ENCODE assay signal across 30 cellular contexts in genomic region chr18:47999801-48000248, GRCh38.
DNase-seq lines count a peak whose midpoint lies in the region; ATAC-seq, FAIRE-seq and TF ChIP-seq lines count a peak whose summit lies in the region.
"Had no signal": no experiment of that assay in that cellular context is flagged by ENCODE, and none has a peak within 500 bp of the region (broad histone marks: within the 10 kb centered on the region; RNA-seq: fewer than 3 reads in every experiment).

No MANE protein-coding gene starts in this region.

- no peak for TF ChIP-seq EP300 in A549 (IDR thresholded peaks at IDR 0.05)
- no peak for TF ChIP-seq EP300 in H1 (IDR thresholded peaks at IDR 0.05; ENCODE audit: borderline replicate concordance in 1 of 2, low read depth in 2 of 2, low read length in 2 of 2)

- no peak overlapping the region for H3K4ac ChIP-seq in H1 (replicated peaks; ENCODE audit: insufficient read length, low read depth, low read length)

- no peak overlapping the region for H3K23ac ChIP-seq in H1 (ENCODE audit: insufficient read length)

- H3K9me3 ChIP-seq in A549 (peaks cover 49% of the 10 kb centered on the region), H1 (ENCODE audit: insufficient read depth in 2 of 2, low read depth in 1 of 2, low read length in 1 of 2) (peaks cover 4 to 5% of the 10 kb centered on the region in 2 experiments; a peak in 2 of 4 replicates)
- H3K9me3 ChIP-seq: adrenal gland, breast epithelium had no signal

- DNase-seq in A549 (ENCODE audit: low read depth in 1 of 2, low spot score in 1 of 2) (no peak), KG1 (lab: John Stamatoyannopoulos, UW) (peak; percentile 76), OCI-M1 (lab: John Stamatoyannopoulos, UW) (peak; percentile 96), H1 (ENCODE audit: low read depth in 1 of 2, low spot score in 2 of 2) (no peak), SK-N-DZ (ENCODE audit: low spot score) (no peak), medulla oblongata (ENCODE audit: extremely low spot score) (no peak)
- DNase-seq in activated naive CD4-positive, alpha-beta T cell (lab: John Stamatoyannopoulos, UW) = no peak
- DNase-seq: activated CD4-positive, alpha-beta T cell treated with anti-CD3 and anti-CD28 coated beads, Interleukin-2, amount 10 ng/mL, durations not matched to agents 7 days and 5 days; activated CD8-positive, alpha-beta memory T cell treated with anti-CD3 and anti-CD28 coated beads, Interleukin-2, amount 50 U/mL, for 48 hours; activated gamma-delta T cell; C1 segment of cervical spinal cord; cortex of kidney; H9; hypothalamus; islet precursor cell; mesenchymal stem cell; naive B cell; NCI-H1092 treated with DMSO at 0.1 percent for 48 hours; NCI-H510A treated with DMSO at 0.1 percent for 48 hours; PC-3; stimulated activated naive CD4-positive, alpha-beta T cell treated with Interleukin-2 at 50 U/mL for 16 hours; T1000; transverse colon had no signal

- H3K4me2 ChIP-seq in A549 = no peak overlapping the region
- H3K4me2 ChIP-seq in H1 (ENCODE audit: insufficient read depth in 1 of 2, low read depth in 2 of 2, low read length in 2 of 2) = no peak overlapping the region

- H2BK15ac ChIP-seq in H1 (ENCODE audit: low read length) = 0 out of 2 replicates have a peak overlapping the region, but pooled peaks have one; percentile 61

- H2AK5ac ChIP-seq in H1 (ENCODE audit: low read depth, low read length) = no peak overlapping the region

- H3K14ac ChIP-seq in H1 (ENCODE audit: insufficient read length) = no peak overlapping the region

- no peak overlapping the region for H2BK120ac ChIP-seq in H1 (replicated peaks; ENCODE audit: low read depth, low read length)

- H3K18ac ChIP-seq in H1 (ENCODE audit: extremely low read depth, low read length) = no peak overlapping the region

- no peak overlapping the region for H2BK12ac ChIP-seq in H1 (ENCODE audit: low read depth, low read length)

- H3K4me3 ChIP-seq in A549 = no peak overlapping the region
- H3K4me3 ChIP-seq in H1 (ENCODE audit: extremely low read depth in 1 of 4, insufficient read depth in 2 of 4, low read depth in 3 of 4, low read length in 4 of 4) = no peak overlapping the region
- H3K4me3 ChIP-seq: adrenal gland, breast epithelium, SJSA1, transverse colon had no signal

- H2AFZ ChIP-seq in H1 (ENCODE audit: low read length) = no peak overlapping the region
- H2AFZ ChIP-seq: parathyroid adenoma had no signal

- H3K36me3 ChIP-seq in H1 (ENCODE audit: control insufficient read depth in 2 of 4, insufficient read depth in 4 of 4, low read length in 3 of 4) = no peaks in the 10 kb centered on the region
- H3K36me3 ChIP-seq: adrenal gland, breast epithelium, SJSA1, transverse colon had no signal

- H4K91ac ChIP-seq in H1 (replicated peaks; ENCODE audit: insufficient read length, low read length) = no peak overlapping the region

- TF ChIP-seq CTCF in A549 (IDR thresholded peaks at IDR 0.05) = no peak
- TF ChIP-seq CTCF in H1 (IDR thresholded peaks at IDR 0.05; ENCODE audit: control extremely low read depth in 1 of 3, insufficient read depth in 1 of 3, low read depth in 1 of 3, low read length in 3 of 3) = no peak

- no peaks in the 10 kb centered on the region for H3K23me2 ChIP-seq in H1 (ENCODE audit: low read depth, low read length)

- TF ChIP-seq POLR2A in A549 (IDR thresholded peaks at IDR 0.05; ENCODE audit: low read length) (no peak), H1 (IDR thresholded peaks at IDR 0.05; ENCODE audit: control extremely low read depth in 1 of 2, low read depth in 2 of 2, low read length in 2 of 2) (no peak)

- CTCF ChIA-PET in A549 (lab: Yijun Ruan, JAX) = no interaction called here
- CTCF ChIA-PET in H1 (lab: Charles Lee; ENCODE audit: partially characterized antibody) = interaction anchor here (1.1 to 6.6 kb wide), 4 partner anchors 8 to 63 kb away, joined by 3 to 117 read pairs (median 18); no protein-coding TSS in a partner anchor

- no peaks in the 10 kb centered on the region for H3K27me3 ChIP-seq in H1 (replicated peaks in 1 of 4; ENCODE audit: control insufficient read depth in 3 of 4, extremely low read depth in 1 of 4, insufficient read depth in 3 of 4, low read length in 3 of 4)
- H3K27me3 ChIP-seq: adrenal gland, breast epithelium, SJSA1, transverse colon had no signal

- H3K27ac ChIP-seq in A549 (peak overlapping the region; percentile 81 to 99), H1 (ENCODE audit: low read depth, low read length) (no peak overlapping the region)
- H3K27ac ChIP-seq: adrenal gland, breast epithelium, parathyroid adenoma, SJSA1 had no signal

- H2BK5ac ChIP-seq in H1 (ENCODE audit: low read depth, low read length) = no peak overlapping the region

- no peak overlapping the region for H3K56ac ChIP-seq in H1 (replicated peaks; ENCODE audit: insufficient read length, low read depth, low read length)

- H4K8ac ChIP-seq in H1 (ENCODE audit: extremely low read depth, insufficient read depth, low read length) = no peak overlapping the region

- H3K9ac ChIP-seq in H1 (replicated peaks in 1 of 4; ENCODE audit: extremely low read depth in 1 of 4, low read depth in 3 of 4, low read length in 3 of 4) = no peak overlapping the region
- H3K9ac ChIP-seq: parathyroid adenoma had no signal

- H3K4me1 ChIP-seq in A549 (peaks cover 26% of the 10 kb centered on the region), H1 (replicated peaks in 1 of 4; ENCODE audit: control insufficient read depth in 3 of 4, insufficient read depth in 4 of 4, low read length in 3 of 4) (no peaks in the 10 kb centered on the region; a peak in 1 of 7 replicates)
- H3K4me1 ChIP-seq: breast epithelium, parathyroid adenoma had no signal

- TF ChIP-seq RAD21 in A549 (conservative IDR thresholded peaks at IDR 0.05 in 1 of 2, IDR thresholded peaks at IDR 0.05 in 1 of 2) (no peak), H1 (IDR thresholded peaks at IDR 0.05 in 1 of 2, conservative IDR thresholded peaks at IDR 0.05 in 1 of 2; ENCODE audit: low read depth in 2 of 2, low read length in 2 of 2) (no peak)

- POLR2A ChIA-PET in A549 (lab: Yijun Ruan, JAX) = no interaction called here
- POLR2A ChIA-PET in H1 (lab: Charles Lee; ENCODE audit: partially characterized antibody) = no interaction called here

- no peak for FAIRE-seq in A549 (lab: Jason Lieb, UNC)
- no peak for FAIRE-seq in H1 (lab: Jason Lieb, UNC)
- FAIRE-seq: A204.1, GM12892 had no signal

- H3K79me2 ChIP-seq in H1 (ENCODE audit: control insufficient read depth in 1 of 2, insufficient read depth in 2 of 2, low read length in 2 of 2) = no peaks in the 10 kb centered on the region
- H3K79me2 ChIP-seq: parathyroid adenoma had no signal

- H3K79me1 ChIP-seq in H1 (ENCODE audit: low read depth, low read length) = no peaks in the 10 kb centered on the region; the same call in 1 of the 2 replicates

- H4K20me1 ChIP-seq in H1 (replicated peaks in 1 of 2; ENCODE audit: control insufficient read depth in 1 of 2, insufficient read depth in 2 of 2, low read length in 2 of 2) = no peaks in the 10 kb centered on the region

- H2BK20ac ChIP-seq in H1 (ENCODE audit: low read length) = no peak overlapping the region

- no peak for ATAC-seq in A549
- no peak for ATAC-seq in HG02870 (IDR thresholded peaks at IDR 0.05; ENCODE audit: unreplicated experiment)
- ATAC-seq: PC-3 had no signal

- no peak overlapping the region for H4K5ac ChIP-seq in H1 (ENCODE audit: insufficient read length, low read depth, low read length)

- WGBS in A549 (ENCODE audit: missing lambda C conversion rate) = 94% methylated on average over 4 of the region's 4 CpGs
- 81% methylated on average over 4 of the region's 4 CpGs; no CpG with 5 or more reads in 1 of the 2 experiments for WGBS in H1 (ENCODE audit: extremely low coverage in 1 of 2, insufficient coverage in 1 of 2, insufficient read length in 1 of 2, insufficient replicate concordance in 2 of 2, low coverage in 1 of 2, low lambda C conversion rate in 2 of 2, missing lambda C conversion rate in 1 of 2), 2 experiments

TF ChIP-seq in A549, 52 proteins besides CTCF, POLR2A, EP300 and RAD21:
- TF ChIP-seq HDAC2 (IDR thresholded peaks at IDR 0.05) (no peak), ZFP36 (IDR thresholded peaks at IDR 0.05; ENCODE audit: borderline replicate concordance, partially characterized antibody) (no peak), BCL3 (IDR thresholded peaks at IDR 0.05) (no peak)

TF ChIP-seq in H1, 55 proteins besides CTCF, POLR2A, EP300 and RAD21:
- TF ChIP-seq BCL11A (IDR thresholded peaks at IDR 0.05; ENCODE audit: low read depth in 2 of 2, low read length in 2 of 2) = no peak
- no peak for TF ChIP-seq YY1 (IDR thresholded peaks at IDR 0.05; ENCODE audit: low read depth, low read length)
- TF ChIP-seq SP2 (IDR thresholded peaks at IDR 0.05; ENCODE audit: low read length) = no peak
- no peak for TF ChIP-seq NRF1 (IDR thresholded peaks at IDR 0.05; ENCODE audit: low read depth, low read length)
- no peak for TF ChIP-seq KDM5A (IDR thresholded peaks at IDR 0.05; ENCODE audit: low read length)
- no peak for TF ChIP-seq ZNF274 (IDR thresholded peaks at IDR 0.05; ENCODE audit: borderline replicate concordance, extremely low read depth, low read length)

Comparison
In these comparisons a context has a peak if more than half of its experiments do, and no peak if none do; other contexts are left out.
1. DNase-seq: peak in KG1 (single experiment) and OCI-M1 (single experiment); none in A549 (0 of 2), H1 (0 of 2), SK-N-DZ (single experiment), activated naive CD4-positive, alpha-beta T cell (0 of 4) and medulla oblongata (single experiment).